Comparison of ENCODE assay signal across 8 cellular contexts in genomic region chr7:116953727-116954442, GRCh38. TPM values are rescaled to one million over a fixed set of nuclear protein-coding genes. Genes with fewer than 3 reads are reported as not detected.
DNase-seq lines count a peak whose midpoint lies in the region; FAIRE-seq and TF ChIP-seq lines count a peak whose summit lies in the region.

No MANE protein-coding gene starts in this region.

- no peak for TF ChIP-seq POLR2A in spleen (IDR thresholded peaks at IDR 0.05)

- peaks cover 19% of the 10 kb centered on the region for H3K79me2 ChIP-seq in keratinocyte (ENCODE audit: control insufficient read depth, insufficient read depth, low read length)

- FAIRE-seq in keratinocyte (lab: Jason Lieb, UNC) = no peak

- dilution Hi-C loops in keratinocyte (cut with MboI; ENCODE audit: extremely low pct_ligation_motif_present, low sequenced_read_pairs) = no loop called here

- 0 to 1% (median 0%) methylated on average over 6 to 89 of the region's 89 CpGs for WGBS in spleen, 5 donors

- H3K4me2 ChIP-seq in keratinocyte (ENCODE audit: control insufficient read depth, extremely low read depth, insufficient read depth, low read depth, low read length) = peak overlapping the region; percentile 91

- H4K20me1 ChIP-seq in keratinocyte (ENCODE audit: control insufficient read depth, extremely low read depth, insufficient read depth, low read length) = no peaks in the 10 kb centered on the region

- intact Hi-C loops in spleen (cut with DNase I; ENCODE audit: low total_unique reads) = no loop called here

- no peaks in the 10 kb centered on the region for H3K9me1 ChIP-seq in keratinocyte (ENCODE audit: control insufficient read depth, extremely low read depth, insufficient read depth, low read length)

- H3K9me3 ChIP-seq in keratinocyte (ENCODE audit: control insufficient read depth, low read depth, low read length) = no peaks in the 10 kb centered on the region
- H3K9me3 ChIP-seq in spleen = no peaks in the 10 kb centered on the region

- H3K27me3 ChIP-seq in keratinocyte (ENCODE audit: control insufficient read depth, extremely low read depth, insufficient read depth, low read length) (no peaks in the 10 kb centered on the region), spleen (replicated peaks in 1 of 7) (no peaks in the 10 kb centered on the region)

- peak overlapping the region; percentile 88 for H3K27ac ChIP-seq in keratinocyte (ENCODE audit: control insufficient read depth, insufficient read depth, low read length)
- H3K27ac ChIP-seq in spleen = peak overlapping the region; percentile 91 to 98 (median 96)

- DNase-seq in activated CD4-positive, alpha-beta T cell treated with anti-CD3 and anti-CD28 coated beads for 1 hour = peak; percentile 25
- DNase-seq in activated CD4-positive, alpha-beta T cell treated with anti-CD3 and anti-CD28 coated beads, Interleukin-2, amount 50 U/mL, for 1 hour = no peak
- DNase-seq in HFF-Myc (ENCODE audit: extremely low read depth, low read depth) (peak; percentile 73), NCI-H1105 (lab: John Stamatoyannopoulos, UW) (peak; percentile 52), T-helper 9 cell (peak; percentile 3), cerebellum (ENCODE audit: low spot score) (peak; percentile 76), keratinocyte (ENCODE audit: low read depth, low spot score) (no peak), spleen (peak; percentile 90)

- H3K9ac ChIP-seq in keratinocyte (ENCODE audit: control insufficient read depth, extremely low read depth, insufficient read depth, low read length) = peak overlapping the region; percentile 93

- peaks cover 11% of the 10 kb centered on the region for H3K4me1 ChIP-seq in keratinocyte (ENCODE audit: control insufficient read depth, extremely low read depth, insufficient read depth, low read length)
- H3K4me1 ChIP-seq in spleen = peaks cover 11 to 40% (median 28%) of the 10 kb centered on the region in 6 donors

- H3K4me3 ChIP-seq in HFF-Myc (replicated peaks; ENCODE audit: low read depth, low read length) (peak overlapping the region; percentile 65), keratinocyte (ENCODE audit: control insufficient read depth in 2 of 3, extremely low read depth in 1 of 3, insufficient read depth in 2 of 3, low read depth in 1 of 3, low read length in 3 of 3) (peak overlapping the region; percentile 71 to 91 (median 87)), spleen (peak overlapping the region; percentile 62 to 80 (median 68))

- TF ChIP-seq CTCF in HFF-Myc (IDR thresholded peaks at IDR 0.05; ENCODE audit: low read depth, low read length, missing control alignments) (no peak), keratinocyte (optimal IDR thresholded peaks at IDR 0.05 in 1 of 3, IDR thresholded peaks at IDR 0.05 in 1 of 3, conservative IDR thresholded peaks at IDR 0.05 in 1 of 3; ENCODE audit: extremely low read depth in 1 of 3, insufficient read depth in 2 of 3, low read length in 3 of 3) (no peak), spleen (IDR thresholded peaks at IDR 0.05 in 8 of 11, conservative IDR thresholded peaks at IDR 0.05 in 3 of 11) (no peak)

- H3K36me3 ChIP-seq in keratinocyte (ENCODE audit: control insufficient read depth in 2 of 2, extremely low read depth in 1 of 2, insufficient read depth in 2 of 2, low read length in 2 of 2) (peaks cover 0 to 4% of the 10 kb centered on the region in 2 experiments), spleen (no peaks in the 10 kb centered on the region)

- peak overlapping the region; percentile 98 for H2AFZ ChIP-seq in keratinocyte (ENCODE audit: control insufficient read depth, low read length)

RNA-seq across cellular contexts. Expression of gene ST7, which starts 0.6 kb away (rescaled TPM):
- total RNA-seq in cerebellum = 50.1 TPM
- 15.0 to 18.4 TPM (median 16.9 TPM) in 3 replicates for polyA plus RNA-seq in keratinocyte
- polyA plus RNA-seq in keratinocyte (2011; ENCODE audit: low read depth) = 6.1 TPM
- 8.1 and 14.3 TPM in 2 replicates for polyA plus RNA-seq in keratinocyte (2011; cell fraction: cytosol; rRNA removed)
- polyA plus RNA-seq in keratinocyte (2011; cell fraction: nucleus; rRNA removed) = 24.4 and 28.0 TPM in 2 replicates
- 8.8 and 12.9 TPM in 2 replicates for polyA plus RNA-seq in keratinocyte (2012; ENCODE audit: low replicate concordance)
- polyA minus RNA-seq in keratinocyte = 9.2 to 22.3 TPM (median 17.7 TPM) in 3 replicates
- 12.3 TPM for polyA minus RNA-seq in keratinocyte (2011; cell fraction: cytosol; rRNA and poly(A)+ RNA removed)
- polyA minus RNA-seq in keratinocyte (2011; cell fraction: nucleus; rRNA and poly(A)+ RNA removed) = 29.3 and 34.0 TPM in 2 replicates
- total RNA-seq in spleen = 10 to 100 TPM; 11.7 to 36.4 (median 16.5) TPM
- 10 to 100 TPM in 1 of 3 donors, 1 to 10 TPM in 2; 4.7 to 10.6 (median 5.5) TPM for polyA plus RNA-seq in spleen

Comparison
In these comparisons a context has a peak if more than half of its experiments do, and no peak if none do; other contexts are left out.
1. DNase-seq: peak in activated CD4-positive, alpha-beta T cell treated with anti-CD3 and anti-CD28 coated beads for 1 hour (single experiment), HFF-Myc (single experiment), NCI-H1105 (single experiment), T-helper 9 cell (single experiment), cerebellum (single experiment) and spleen (single experiment); none in activated CD4-positive, alpha-beta T cell treated with anti-CD3 and anti-CD28 coated beads, Interleukin-2, amount 50 U/mL, for 1 hour (single experiment) and keratinocyte (single experiment).
2. Peak in every context shown above with its lines, with median percentiles within 50 percentile points of each other: H3K4me3 ChIP-seq.